ENCODE assay signal across 8 cellular contexts in the genomic region with DNA sequence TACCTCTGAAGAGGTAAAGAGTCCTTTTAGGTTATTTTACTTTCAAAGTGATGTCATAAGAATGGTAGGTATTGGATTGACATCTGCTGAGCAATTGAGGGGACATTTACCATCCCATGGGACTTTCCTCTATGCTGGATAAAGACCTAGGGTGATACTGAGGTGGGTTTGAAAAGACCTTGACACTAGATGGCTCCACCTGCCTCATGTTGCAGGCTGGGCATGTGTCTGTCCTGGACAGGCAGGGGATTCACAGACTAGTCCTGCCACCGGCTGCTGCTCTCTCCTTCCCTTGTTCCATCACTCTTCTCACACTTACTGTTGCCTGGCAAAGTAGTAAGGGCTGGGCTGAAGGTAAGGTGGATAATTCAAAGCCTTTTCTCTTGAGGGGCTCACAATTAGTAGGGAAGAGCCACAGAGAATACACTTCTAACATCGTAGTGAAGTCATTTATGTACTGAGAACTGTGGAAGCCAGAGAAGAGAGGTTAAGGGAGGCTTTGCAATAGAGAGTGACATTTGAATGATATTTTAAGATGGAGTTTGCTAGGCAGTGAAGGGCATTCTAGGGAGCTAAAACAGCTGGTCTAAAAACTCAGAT. TPM values are rescaled to one million over a fixed set of nuclear protein-coding genes. Genes with fewer than 3 reads are reported as not detected.
DNase-seq lines count a peak whose midpoint lies in the region; ATAC-seq, FAIRE-seq and TF ChIP-seq lines count a peak whose summit lies in the region.

No MANE protein-coding gene starts in this region.

- 58% methylated on average over 2 of the region's 2 CpGs for WGBS in HepG2 (ENCODE audit: low lambda C conversion rate)

- H3K9me3 Mint-ChIP-seq in CD4-positive, CD25-positive, alpha-beta regulatory T cell, result no peaks in the 10 kb centered on the region
- no peaks in the 10 kb centered on the region for H3K9me3 Mint-ChIP-seq in immature natural killer cell

- H3K27me3 ChIP-seq in CD4-positive, CD25-positive, alpha-beta regulatory T cell (ENCODE audit: control insufficient read depth, insufficient read depth, low read length), result no peaks in the 10 kb centered on the region
- H3K27me3 ChIP-seq in brain microvascular endothelial cell (replicated peaks), result no peaks in the 10 kb centered on the region
- H3K27me3 ChIP-seq in HepG2 (ENCODE audit: control insufficient read depth in 1 of 2, insufficient read depth in 2 of 2, low read length in 2 of 2), result no peaks in the 10 kb centered on the region

- no peak overlapping the region for H3K9ac ChIP-seq in HepG2 (ENCODE audit: insufficient read depth, low read depth, low read length)

- peaks cover 2% of the 10 kb centered on the region; the same call in 1 of the 2 replicates for H4K20me1 ChIP-seq in HepG2 (ENCODE audit: insufficient read depth, low read length)

- peaks cover 10% of the 10 kb centered on the region for H3K79me2 ChIP-seq in HepG2 (ENCODE audit: insufficient read depth, low read length)

- no peak overlapping the region for H2AFZ ChIP-seq in HepG2 (ENCODE audit: low read length)

- peak in 1 of 2 donors; percentile 52 for ATAC-seq in CD4-positive, CD25-positive, alpha-beta regulatory T cell (ENCODE audit: low read depth in 2 of 2)
- ATAC-seq in GM18517 (IDR thresholded peaks at IDR 0.05; ENCODE audit: unreplicated experiment), result peak; percentile 69
- ATAC-seq in HG02870 (IDR thresholded peaks at IDR 0.05; ENCODE audit: unreplicated experiment), result peak; percentile 45
- ATAC-seq in HepG2, result peak; percentile 96

- peak overlapping the region; percentile 1 to 47 (median 27) for H3K27ac Mint-ChIP-seq in CD4-positive, CD25-positive, alpha-beta regulatory T cell
- H3K27ac Mint-ChIP-seq in immature natural killer cell, result peak overlapping the region in 1 of 6 donors; percentile 14

- CTCF ChIA-PET in HepG2 (lab: Yijun Ruan, JAX; ENCODE audit: low intra/inter-chr PET ratio, low total read pairs), result interaction anchor here (0.6 to 5.2 kb wide), 3 partner anchors 43 to 110 kb away, joined by 3 to 104 read pairs (median 6); no protein-coding TSS in a partner anchor

- no peak for TF ChIP-seq POLR2A in HepG2 (IDR thresholded peaks at IDR 0.05; ENCODE audit: insufficient read depth in 1 of 2, low read depth in 2 of 2, low read length in 2 of 2)

- peaks cover 10 to 20% (median 14%) of the 10 kb centered on the region in 4 donors for H3K4me1 Mint-ChIP-seq in CD4-positive, CD25-positive, alpha-beta regulatory T cell
- peaks cover 25 to 48% of the 10 kb centered on the region in 2 donors for H3K4me1 Mint-ChIP-seq in immature natural killer cell

- DNase-seq in CD4-positive, CD25-positive, alpha-beta regulatory T cell, result peak in 1 of 3 donors; percentile 63
- DNase-seq in NCI-H345 treated with DMSO at 0.1 percent for 48 hours (lab: John Stamatoyannopoulos, UW; ENCODE audit: unreplicated experiment) (peak; percentile 7), brain microvascular endothelial cell (peak; percentile 52), HepG2 (ENCODE audit: low spot score) (peak; percentile 74), immature natural killer cell (no peak), NCI-H446 treated with DMSO at 0.1 percent for 48 hours (lab: John Stamatoyannopoulos, UW) (no peak)

- in situ Hi-C loops in brain microvascular endothelial cell (cut with HindIII; ENCODE audit: low pct_ligation_motif_present, low sequenced_read_pairs) (no loop called here), HepG2 (cut with HindIII; ENCODE audit: extremely low pct_ligation_motif_present, low pct_unique_long_range_greater_than_20kb) (loop anchor here (10.0 to 25.0 kb wide), 2 partner anchors 76 to 318 kb away; no protein-coding TSS in a partner anchor)

- TF ChIP-seq EP300 in HepG2 (IDR thresholded peaks at IDR 0.05; ENCODE audit: low read depth in 2 of 2, low read length in 2 of 2) (no peak), HepG2 (CRISPR knock-in tag; IDR thresholded peaks at IDR 0.05; ENCODE audit: borderline replicate concordance) (no peak)

- intact Hi-C loops in HepG2 (cut with micrococcal nuclease; ENCODE audit: unreplicated experiment), result loop anchor here (1.0 to 5.0 kb wide), 4 partner anchors 43 to 227 kb away; no protein-coding TSS in a partner anchor

- H3K4me3 Mint-ChIP-seq in CD4-positive, CD25-positive, alpha-beta regulatory T cell, result no peak overlapping the region
- no peak overlapping the region for H3K4me3 Mint-ChIP-seq in immature natural killer cell

- H3K4me3 ChIP-seq in CD4-positive, CD25-positive, alpha-beta regulatory T cell (ENCODE audit: low read depth, low read length), result no peak overlapping the region
- H3K4me3 ChIP-seq in brain microvascular endothelial cell (ENCODE audit: low read depth, low read length), result no peak overlapping the region
- no peak overlapping the region for H3K4me3 ChIP-seq in HepG2 (replicated peaks in 1 of 3; ENCODE audit: insufficient read depth in 1 of 3, low read depth in 2 of 3, low read length in 3 of 3)

- POLR2A ChIA-PET in HepG2 (lab: Yijun Ruan, JAX), result interaction anchor here (0.9 to 4.1 kb wide), 4 partner anchors 12 to 72 kb away, joined by 4 to 30 read pairs (median 10); no protein-coding TSS in a partner anchor

- H3K27ac ChIP-seq in CD4-positive, CD25-positive, alpha-beta regulatory T cell (ENCODE audit: insufficient read depth, low read length, poor library complexity, severe bottlenecking), result no peak overlapping the region
- no peak overlapping the region for H3K27ac ChIP-seq in brain microvascular endothelial cell
- H3K27ac ChIP-seq in HepG2 (ENCODE audit: extremely low read length, insufficient read depth, low read length), result no peak overlapping the region

- H3K36me3 ChIP-seq in CD4-positive, CD25-positive, alpha-beta regulatory T cell (ENCODE audit: control insufficient read depth, insufficient read depth, low read length), result no peaks in the 10 kb centered on the region
- H3K36me3 ChIP-seq in brain microvascular endothelial cell (replicated peaks) (no peaks in the 10 kb centered on the region), HepG2 (replicated peaks in 1 of 2; ENCODE audit: control insufficient read depth in 1 of 2, insufficient read depth in 2 of 2, low read length in 2 of 2) (no peaks in the 10 kb centered on the region)

- peak; percentile 87 for FAIRE-seq in HepG2 (lab: Jason Lieb, UNC)

- H3K9me3 ChIP-seq in CD4-positive, CD25-positive, alpha-beta regulatory T cell (ENCODE audit: control insufficient read depth in 2 of 2, low read length in 2 of 2), result no peaks in the 10 kb centered on the region
- no peaks in the 10 kb centered on the region for H3K9me3 ChIP-seq in HepG2 (ENCODE audit: low read length)

- no peaks in the 10 kb centered on the region for H3K4me1 ChIP-seq in CD4-positive, CD25-positive, alpha-beta regulatory T cell (ENCODE audit: control insufficient read depth, insufficient read depth, low read length, poor library complexity, severe bottlenecking)
- peaks cover 80% of the 10 kb centered on the region for H3K4me1 ChIP-seq in HepG2 (ENCODE audit: insufficient read depth, low read length)

- peaks cover 3% of the 10 kb centered on the region for H3K36me3 Mint-ChIP-seq in CD4-positive, CD25-positive, alpha-beta regulatory T cell
- peaks cover 0 to 6% (median 0%) of the 10 kb centered on the region in 3 donors for H3K36me3 Mint-ChIP-seq in immature natural killer cell

- peak; percentile 66 for TF ChIP-seq CTCF in brain microvascular endothelial cell (IDR thresholded peaks at IDR 0.05; ENCODE audit: low read depth, low read length, missing control alignments)
- TF ChIP-seq CTCF in HepG2 (CRISPR knock-in tag; IDR thresholded peaks at IDR 0.05), result peak; percentile 92

- H3K27me3 Mint-ChIP-seq in CD4-positive, CD25-positive, alpha-beta regulatory T cell, result no peaks in the 10 kb centered on the region
- H3K27me3 Mint-ChIP-seq in immature natural killer cell (ENCODE audit: low read depth in 3 of 3), result no peaks in the 10 kb centered on the region

- TF ChIP-seq RAD21 in HepG2 (CRISPR knock-in tag; IDR thresholded peaks at IDR 0.05), result peak; percentile 92

- H3K4me2 ChIP-seq in HepG2 (ENCODE audit: low read depth, low read length), result no peak overlapping the region

- BruUV-seq in HepG2 (replicated peaks; lab: Mats Ljungman, UMichigan), result no TSS peak

RNA-seq across cellular contexts. Expression of gene TRAK1, which starts 27.7 kb away (rescaled TPM):
- 23.3 TPM for total RNA-seq in CD4-positive, CD25-positive, alpha-beta regulatory T cell
- 1 to 10 TPM; 2.6 to 3.9 (median 3.1) TPM for polyA plus RNA-seq in CD4-positive, CD25-positive, alpha-beta regulatory T cell
- total RNA-seq in HepG2 (2016; rRNA removed; fragmentation: Illumina TruSeq; extraction: Trizol), result 20.5 and 22.8 TPM in 2 replicates
- total RNA-seq in HepG2 (2016; cell fraction: cytosol; rRNA removed; fragmentation: Illumina TruSeq; extraction: Trizol; ENCODE audit: low read depth), result 7.0 and 7.4 TPM in 2 replicates
- total RNA-seq in HepG2 (2016; cell fraction: insoluble cytoplasmic fraction; rRNA removed; fragmentation: Illumina TruSeq; extraction: Trizol), result 18.0 and 21.4 TPM in 2 replicates
- total RNA-seq in HepG2 (2016; cell fraction: membrane; rRNA removed; fragmentation: Illumina TruSeq; extraction: Trizol), result 20.7 and 21.5 TPM in 2 replicates
- total RNA-seq in HepG2 (2016; cell fraction: nucleus; rRNA removed; fragmentation: Illumina TruSeq; extraction: Trizol), result 26.3 and 30.0 TPM in 2 replicates
- 40.8 and 46.6 TPM in 2 replicates for polyA plus RNA-seq in HepG2 (2011; rRNA removed)
- 29.8 and 35.8 TPM in 2 replicates for polyA plus RNA-seq in HepG2 (2011; cell fraction: cytosol; rRNA removed)
- 63.9 and 75.8 TPM in 2 replicates for polyA plus RNA-seq in HepG2 (2011; cell fraction: nucleus; rRNA removed)
- 21.6 and 24.2 TPM in 2 replicates for polyA plus RNA-seq in HepG2 (2012)
- 3.6 and 5.4 TPM in 2 replicates for polyA plus RNA-seq in HepG2 (2016; cell fraction: cytosol; fragmentation: Illumina TruSeq; extraction: Trizol; ENCODE audit: low read depth)
- 16.6 and 20.2 TPM in 2 replicates for polyA plus RNA-seq in HepG2 (2016; cell fraction: insoluble cytoplasmic fraction; fragmentation: Illumina TruSeq; extraction: Trizol; ENCODE audit: low read depth)
- polyA plus RNA-seq in HepG2 (2016; cell fraction: membrane; fragmentation: Illumina TruSeq; extraction: Trizol; ENCODE audit: low read depth), result 11.6 and 12.7 TPM in 2 replicates
- polyA plus RNA-seq in HepG2 (2016; cell fraction: nucleus; fragmentation: Illumina TruSeq; extraction: Trizol; ENCODE audit: insufficient read depth, low read depth), result 39.7 and 45.7 TPM in 2 replicates
- 22.1 and 65.6 TPM in 2 replicates for polyA minus RNA-seq in HepG2 (2011; rRNA and poly(A)+ RNA removed; ENCODE audit: low replicate concordance)
- polyA minus RNA-seq in HepG2 (2011; cell fraction: cytosol; rRNA and poly(A)+ RNA removed), result 39.4 and 40.2 TPM in 2 replicates
- 71.6 and 79.1 TPM in 2 replicates for polyA minus RNA-seq in HepG2 (2011; cell fraction: nucleus; rRNA and poly(A)+ RNA removed)
- polyA plus RNA-seq in immature natural killer cell, result 1 to 10 TPM; 2.1 to 7.8 (median 4.4) TPM

Comparison
In these comparisons a context has a peak if more than half of its experiments do, and no peak if none do; other contexts are left out.
1. DNase-seq: peak in NCI-H345 treated with DMSO at 0.1 percent for 48 hours (single experiment), brain microvascular endothelial cell (single experiment) and HepG2 (single experiment); none in immature natural killer cell (0 of 3) and NCI-H446 treated with DMSO at 0.1 percent for 48 hours (single experiment).